1 cellular context compared by ENCODE assay signal in the genomic region with DNA sequence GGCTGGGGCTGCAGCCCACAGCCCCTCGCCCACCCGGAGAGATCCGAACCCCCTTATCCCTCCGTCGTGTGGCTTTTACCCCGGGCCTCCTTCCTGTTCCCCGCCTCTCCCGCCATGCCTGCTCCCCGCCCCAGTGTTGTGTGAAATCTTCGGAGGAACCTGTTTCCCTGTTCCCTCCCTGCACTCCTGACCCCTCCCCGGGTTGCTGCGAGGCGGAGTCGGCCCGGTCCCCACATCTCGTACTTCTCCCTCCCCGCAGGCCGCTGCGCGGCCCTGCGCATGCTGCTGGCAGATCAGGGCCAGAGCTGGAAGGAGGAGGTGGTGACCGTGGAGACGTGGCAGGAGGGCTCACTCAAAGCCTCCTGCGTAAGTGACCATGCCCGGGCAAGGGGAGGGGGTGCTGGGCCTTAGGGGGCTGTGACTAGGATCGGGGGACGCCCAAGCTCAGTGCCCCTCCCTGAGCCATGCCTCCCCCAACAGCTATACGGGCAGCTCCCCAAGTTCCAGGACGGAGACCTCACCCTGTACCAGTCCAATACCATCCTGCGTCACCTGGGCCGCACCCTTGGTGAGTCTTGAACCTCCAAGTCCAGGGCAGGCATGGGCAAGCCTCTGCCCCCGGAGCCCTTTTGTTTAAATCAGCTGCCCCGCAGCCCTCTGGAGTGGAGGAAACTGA.
TF ChIP-seq lines count a peak whose summit lies in the region.

No MANE protein-coding gene starts in this region.

TF ChIP-seq in GM12878, 131 proteins besides CTCF, POLR2A, EP300 and RAD21:
- TF ChIP-seq HDAC6 (IDR thresholded peaks at IDR 0.05; ENCODE audit: unreplicated experiment), result no peak
- TF ChIP-seq, protein P1, sequence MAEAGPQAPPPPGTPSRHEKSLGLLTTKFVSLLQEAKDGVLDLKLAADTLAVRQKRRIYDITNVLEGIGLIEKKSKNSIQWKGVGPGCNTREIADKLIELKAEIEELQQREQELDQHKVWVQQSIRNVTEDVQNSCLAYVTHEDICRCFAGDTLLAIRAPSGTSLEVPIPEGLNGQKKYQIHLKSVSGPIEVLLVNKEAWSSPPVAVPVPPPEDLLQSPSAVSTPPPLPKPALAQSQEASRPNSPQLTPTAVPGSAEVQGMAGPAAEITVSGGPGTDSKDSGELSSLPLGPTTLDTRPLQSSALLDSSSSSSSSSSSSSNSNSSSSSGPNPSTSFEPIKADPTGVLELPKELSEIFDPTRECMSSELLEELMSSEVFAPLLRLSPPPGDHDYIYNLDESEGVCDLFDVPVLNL (IDR thresholded peaks at IDR 0.05; ENCODE audit: low read depth, low read length), result no peak
- TF ChIP-seq, protein P2, sequence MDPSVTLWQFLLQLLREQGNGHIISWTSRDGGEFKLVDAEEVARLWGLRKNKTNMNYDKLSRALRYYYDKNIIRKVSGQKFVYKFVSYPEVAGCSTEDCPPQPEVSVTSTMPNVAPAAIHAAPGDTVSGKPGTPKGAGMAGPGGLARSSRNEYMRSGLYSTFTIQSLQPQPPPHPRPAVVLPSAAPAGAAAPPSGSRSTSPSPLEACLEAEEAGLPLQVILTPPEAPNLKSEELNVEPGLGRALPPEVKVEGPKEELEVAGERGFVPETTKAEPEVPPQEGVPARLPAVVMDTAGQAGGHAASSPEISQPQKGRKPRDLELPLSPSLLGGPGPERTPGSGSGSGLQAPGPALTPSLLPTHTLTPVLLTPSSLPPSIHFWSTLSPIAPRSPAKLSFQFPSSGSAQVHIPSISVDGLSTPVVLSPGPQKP (IDR thresholded peaks at IDR 0.05; ENCODE audit: low read depth, low read length), result no peak
- TF ChIP-seq NR2C1 (IDR thresholded peaks at IDR 0.05), result no peak
- no peak for TF ChIP-seq MXI1 (IDR thresholded peaks at IDR 0.05; ENCODE audit: low read depth, low read length)
- no peak for TF ChIP-seq EED (IDR thresholded peaks at IDR 0.05; ENCODE audit: low read depth)
- TF ChIP-seq, protein P3, sequence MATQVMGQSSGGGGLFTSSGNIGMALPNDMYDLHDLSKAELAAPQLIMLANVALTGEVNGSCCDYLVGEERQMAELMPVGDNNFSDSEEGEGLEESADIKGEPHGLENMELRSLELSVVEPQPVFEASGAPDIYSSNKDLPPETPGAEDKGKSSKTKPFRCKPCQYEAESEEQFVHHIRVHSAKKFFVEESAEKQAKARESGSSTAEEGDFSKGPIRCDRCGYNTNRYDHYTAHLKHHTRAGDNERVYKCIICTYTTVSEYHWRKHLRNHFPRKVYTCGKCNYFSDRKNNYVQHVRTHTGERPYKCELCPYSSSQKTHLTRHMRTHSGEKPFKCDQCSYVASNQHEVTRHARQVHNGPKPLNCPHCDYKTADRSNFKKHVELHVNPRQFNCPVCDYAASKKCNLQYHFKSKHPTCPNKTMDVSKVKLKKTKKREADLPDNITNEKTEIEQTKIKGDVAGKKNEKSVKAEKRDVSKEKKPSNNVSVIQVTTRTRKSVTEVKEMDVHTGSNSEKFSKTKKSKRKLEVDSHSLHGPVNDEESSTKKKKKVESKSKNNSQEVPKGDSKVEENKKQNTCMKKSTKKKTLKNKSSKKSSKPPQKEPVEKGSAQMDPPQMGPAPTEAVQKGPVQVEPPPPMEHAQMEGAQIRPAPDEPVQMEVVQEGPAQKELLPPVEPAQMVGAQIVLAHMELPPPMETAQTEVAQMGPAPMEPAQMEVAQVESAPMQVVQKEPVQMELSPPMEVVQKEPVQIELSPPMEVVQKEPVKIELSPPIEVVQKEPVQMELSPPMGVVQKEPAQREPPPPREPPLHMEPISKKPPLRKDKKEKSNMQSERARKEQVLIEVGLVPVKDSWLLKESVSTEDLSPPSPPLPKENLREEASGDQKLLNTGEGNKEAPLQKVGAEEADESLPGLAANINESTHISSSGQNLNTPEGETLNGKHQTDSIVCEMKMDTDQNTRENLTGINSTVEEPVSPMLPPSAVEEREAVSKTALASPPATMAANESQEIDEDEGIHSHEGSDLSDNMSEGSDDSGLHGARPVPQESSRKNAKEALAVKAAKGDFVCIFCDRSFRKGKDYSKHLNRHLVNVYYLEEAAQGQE (IDR thresholded peaks at IDR 0.05; ENCODE audit: low read depth, low read length), result no peak
- TF ChIP-seq, protein P4, sequence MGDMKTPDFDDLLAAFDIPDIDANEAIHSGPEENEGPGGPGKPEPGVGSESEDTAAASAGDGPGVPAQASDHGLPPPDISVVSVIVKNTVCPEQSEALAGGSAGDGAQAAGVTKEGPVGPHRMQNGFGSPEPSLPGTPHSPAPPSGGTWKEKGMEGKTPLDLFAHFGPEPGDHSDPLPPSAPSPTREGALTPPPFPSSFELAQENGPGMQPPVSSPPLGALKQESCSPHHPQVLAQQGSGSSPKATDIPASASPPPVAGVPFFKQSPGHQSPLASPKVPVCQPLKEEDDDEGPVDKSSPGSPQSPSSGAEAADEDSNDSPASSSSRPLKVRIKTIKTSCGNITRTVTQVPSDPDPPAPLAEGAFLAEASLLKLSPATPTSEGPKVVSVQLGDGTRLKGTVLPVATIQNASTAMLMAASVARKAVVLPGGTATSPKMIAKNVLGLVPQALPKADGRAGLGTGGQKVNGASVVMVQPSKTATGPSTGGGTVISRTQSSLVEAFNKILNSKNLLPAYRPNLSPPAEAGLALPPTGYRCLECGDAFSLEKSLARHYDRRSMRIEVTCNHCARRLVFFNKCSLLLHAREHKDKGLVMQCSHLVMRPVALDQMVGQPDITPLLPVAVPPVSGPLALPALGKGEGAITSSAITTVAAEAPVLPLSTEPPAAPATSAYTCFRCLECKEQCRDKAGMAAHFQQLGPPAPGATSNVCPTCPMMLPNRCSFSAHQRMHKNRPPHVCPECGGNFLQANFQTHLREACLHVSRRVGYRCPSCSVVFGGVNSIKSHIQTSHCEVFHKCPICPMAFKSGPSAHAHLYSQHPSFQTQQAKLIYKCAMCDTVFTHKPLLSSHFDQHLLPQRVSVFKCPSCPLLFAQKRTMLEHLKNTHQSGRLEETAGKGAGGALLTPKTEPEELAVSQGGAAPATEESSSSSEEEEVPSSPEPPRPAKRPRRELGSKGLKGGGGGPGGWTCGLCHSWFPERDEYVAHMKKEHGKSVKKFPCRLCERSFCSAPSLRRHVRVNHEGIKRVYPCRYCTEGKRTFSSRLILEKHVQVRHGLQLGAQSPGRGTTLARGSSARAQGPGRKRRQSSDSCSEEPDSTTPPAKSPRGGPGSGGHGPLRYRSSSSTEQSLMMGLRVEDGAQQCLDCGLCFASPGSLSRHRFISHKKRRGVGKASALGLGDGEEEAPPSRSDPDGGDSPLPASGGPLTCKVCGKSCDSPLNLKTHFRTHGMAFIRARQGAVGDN (IDR thresholded peaks at IDR 0.05), result peak; percentile 56
- no peak for TF ChIP-seq STAT1 (conservative IDR thresholded peaks at IDR 0.05)
- no peak for TF ChIP-seq SUPT20H (IDR thresholded peaks at IDR 0.05; ENCODE audit: borderline replicate concordance, control insufficient read depth, low read depth, low read length)
- no peak for TF ChIP-seq TCF12 (IDR thresholded peaks at IDR 0.05; ENCODE audit: low read depth, low read length)
- no peak for TF ChIP-seq NFXL1 (IDR thresholded peaks at IDR 0.05; ENCODE audit: borderline replicate concordance)
- TF ChIP-seq, protein P5, sequence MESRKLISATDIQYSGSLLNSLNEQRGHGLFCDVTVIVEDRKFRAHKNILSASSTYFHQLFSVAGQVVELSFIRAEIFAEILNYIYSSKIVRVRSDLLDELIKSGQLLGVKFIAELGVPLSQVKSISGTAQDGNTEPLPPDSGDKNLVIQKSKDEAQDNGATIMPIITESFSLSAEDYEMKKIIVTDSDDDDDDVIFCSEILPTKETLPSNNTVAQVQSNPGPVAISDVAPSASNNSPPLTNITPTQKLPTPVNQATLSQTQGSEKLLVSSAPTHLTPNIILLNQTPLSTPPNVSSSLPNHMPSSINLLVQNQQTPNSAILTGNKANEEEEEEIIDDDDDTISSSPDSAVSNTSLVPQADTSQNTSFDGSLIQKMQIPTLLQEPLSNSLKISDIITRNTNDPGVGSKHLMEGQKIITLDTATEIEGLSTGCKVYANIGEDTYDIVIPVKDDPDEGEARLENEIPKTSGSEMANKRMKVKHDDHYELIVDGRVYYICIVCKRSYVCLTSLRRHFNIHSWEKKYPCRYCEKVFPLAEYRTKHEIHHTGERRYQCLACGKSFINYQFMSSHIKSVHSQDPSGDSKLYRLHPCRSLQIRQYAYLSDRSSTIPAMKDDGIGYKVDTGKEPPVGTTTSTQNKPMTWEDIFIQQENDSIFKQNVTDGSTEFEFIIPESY (IDR thresholded peaks at IDR 0.05), result no peak
- TF ChIP-seq MTA3 (IDR thresholded peaks at IDR 0.05; ENCODE audit: borderline replicate concordance, low read length), result no peak
- TF ChIP-seq EGR1 (IDR thresholded peaks at IDR 0.05; ENCODE audit: borderline replicate concordance in 1 of 2, low read depth in 2 of 2, low read length in 2 of 2), result no peak
- TF ChIP-seq BCL11A (IDR thresholded peaks at IDR 0.05; ENCODE audit: low read depth, low read length), result no peak
- peak; percentile 75; the same call in 1 of the 2 replicates for TF ChIP-seq HDGF (IDR thresholded peaks at IDR 0.05)
- TF ChIP-seq BACH1 (IDR thresholded peaks at IDR 0.05; ENCODE audit: borderline replicate concordance), result no peak
- no peak for TF ChIP-seq NFIC (IDR thresholded peaks at IDR 0.05; ENCODE audit: low read depth, low read length)
- TF ChIP-seq CEBPB (IDR thresholded peaks at IDR 0.05; ENCODE audit: borderline replicate concordance in 1 of 2, low read depth in 2 of 2, low read length in 2 of 2), result no peak
- no peak for TF ChIP-seq ZNF217 (IDR thresholded peaks at IDR 0.05)
- no peak for TF ChIP-seq TCF7 (IDR thresholded peaks at IDR 0.05; ENCODE audit: borderline replicate concordance)
- TF ChIP-seq RFX5 (IDR thresholded peaks at IDR 0.05; ENCODE audit: low read depth, low read length), result no peak
- no peak for TF ChIP-seq MYB (IDR thresholded peaks at IDR 0.05; ENCODE audit: borderline replicate concordance, low read depth, low read length)
- 0 out of 2 replicates have a peak, but pooled peaks have one; percentile 16 for TF ChIP-seq TAF1 (IDR thresholded peaks at IDR 0.05; ENCODE audit: borderline replicate concordance, low read depth, low read length)
- TF ChIP-seq, protein P6, sequence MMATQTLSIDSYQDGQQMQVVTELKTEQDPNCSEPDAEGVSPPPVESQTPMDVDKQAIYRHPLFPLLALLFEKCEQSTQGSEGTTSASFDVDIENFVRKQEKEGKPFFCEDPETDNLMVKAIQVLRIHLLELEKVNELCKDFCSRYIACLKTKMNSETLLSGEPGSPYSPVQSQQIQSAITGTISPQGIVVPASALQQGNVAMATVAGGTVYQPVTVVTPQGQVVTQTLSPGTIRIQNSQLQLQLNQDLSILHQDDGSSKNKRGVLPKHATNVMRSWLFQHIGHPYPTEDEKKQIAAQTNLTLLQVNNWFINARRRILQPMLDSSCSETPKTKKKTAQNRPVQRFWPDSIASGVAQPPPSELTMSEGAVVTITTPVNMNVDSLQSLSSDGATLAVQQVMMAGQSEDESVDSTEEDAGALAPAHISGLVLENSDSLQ (IDR thresholded peaks at IDR 0.05), result no peak
- TF ChIP-seq LARP7 (IDR thresholded peaks at IDR 0.05), result 0 out of 2 replicates have a peak, but pooled peaks have one; percentile 48
- no peak for TF ChIP-seq KLF5 (IDR thresholded peaks at IDR 0.05; ENCODE audit: partially characterized antibody)
- no peak for TF ChIP-seq CREM (IDR thresholded peaks at IDR 0.05; ENCODE audit: low read depth)
- peak; percentile 12; the same call in 1 of the 2 replicates for TF ChIP-seq SPI1 (IDR thresholded peaks at IDR 0.05; ENCODE audit: borderline replicate concordance, insufficient read depth, low read depth, low read length)
- no peak for TF ChIP-seq MTA2 (IDR thresholded peaks at IDR 0.05; ENCODE audit: low read depth)
- TF ChIP-seq, protein P7, sequence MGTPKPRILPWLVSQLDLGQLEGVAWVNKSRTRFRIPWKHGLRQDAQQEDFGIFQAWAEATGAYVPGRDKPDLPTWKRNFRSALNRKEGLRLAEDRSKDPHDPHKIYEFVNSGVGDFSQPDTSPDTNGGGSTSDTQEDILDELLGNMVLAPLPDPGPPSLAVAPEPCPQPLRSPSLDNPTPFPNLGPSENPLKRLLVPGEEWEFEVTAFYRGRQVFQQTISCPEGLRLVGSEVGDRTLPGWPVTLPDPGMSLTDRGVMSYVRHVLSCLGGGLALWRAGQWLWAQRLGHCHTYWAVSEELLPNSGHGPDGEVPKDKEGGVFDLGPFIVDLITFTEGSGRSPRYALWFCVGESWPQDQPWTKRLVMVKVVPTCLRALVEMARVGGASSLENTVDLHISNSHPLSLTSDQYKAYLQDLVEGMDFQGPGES (IDR thresholded peaks at IDR 0.05), result no peak
TF ChIP-seq in GM12878: peak in this region for 5.
